In genomic region chr9:121350993-121351561, GRCh38 we compare ENCODE assay signal across 9 cellular contexts. TPM values are rescaled to one million over a fixed set of nuclear protein-coding genes. Genes with fewer than 3 reads are reported as not detected.
DNase-seq lines count a peak whose midpoint lies in the region; ATAC-seq and TF ChIP-seq lines count a peak whose summit lies in the region.
"Had no signal": no experiment of that assay in that cellular context is flagged by ENCODE, and none has a peak within 500 bp of the region (broad histone marks: within the 10 kb centered on the region; RNA-seq: fewer than 3 reads in every experiment).

No MANE protein-coding gene starts in this region.

- TF ChIP-seq CTCF in BE2C (IDR thresholded peaks at IDR 0.05; ENCODE audit: low read depth, low read length): no peak

- DNase-seq in BE2C: peak; percentile 52
- peak; percentile 70 for DNase-seq in NCI-H2107 treated with DMSO at 0.1 percent for 48 hours (lab: John Stamatoyannopoulos, UW; ENCODE audit: unreplicated experiment)
- peak; percentile 91 to 93 for DNase-seq in lung microvascular endothelial cell (ENCODE audit: low read depth in 2 of 2)
- DNase-seq in activated gamma-delta T cell treated with Interleukin-2 at 50 U/mL for 16 hours: no peak
- no peak for DNase-seq in stimulated activated CD4-positive, alpha-beta T cell treated with anti-CD3 and anti-CD28 coated beads, Interleukin-1b, Interleukin-23, amount 100 ng/mL, for 48 hours
- DNase-seq in NCI-H526 treated with DMSO at 0.1 percent for 48 hours (lab: John Stamatoyannopoulos, UW): no peak

- ATAC-seq in HG02610 (IDR thresholded peaks at IDR 0.05; ENCODE audit: unreplicated experiment): no peak
- ATAC-seq: activated T-cell treated with anti-CD3 and anti-CD28 coated beads, Interleukin-2, amount 50 U/mL, for 72 hours had no signal

- no peaks in the 10 kb centered on the region for H3K27me3 ChIP-seq in BE2C

- H3K27ac ChIP-seq in cingulate gyrus (ENCODE audit: low read depth, low read length): peak overlapping the region; percentile 78

- peaks cover 8% of the 10 kb centered on the region for H3K4me1 ChIP-seq in BE2C

- H3K36me3 ChIP-seq in BE2C: peaks cover 15% of the 10 kb centered on the region

- H3K9me3 ChIP-seq in BE2C: no peaks in the 10 kb centered on the region

- no peak overlapping the region for H3K4me3 ChIP-seq in BE2C (ENCODE audit: low read depth, low read length)

RNA-seq across cellular contexts. Expression of gene STOM, which starts 19.0 kb away (rescaled TPM):
- 41.8 TPM for polyA plus RNA-seq in BE2C (2012; ENCODE audit: insufficient read depth, insufficient read length, low read depth)
- total RNA-seq in lung microvascular endothelial cell: 226 and 509 TPM in 2 replicates

Comparison
In these comparisons a context has a peak if more than half of its experiments do, and no peak if none do; other contexts are left out.
1. DNase-seq: peak in BE2C (single experiment), NCI-H2107 treated with DMSO at 0.1 percent for 48 hours (single experiment) and lung microvascular endothelial cell (2 of 2); none in activated gamma-delta T cell treated with Interleukin-2 at 50 U/mL for 16 hours (single experiment), stimulated activated CD4-positive, alpha-beta T cell treated with anti-CD3 and anti-CD28 coated beads, Interleukin-1b, Interleukin-23, amount 100 ng/mL, for 48 hours (single experiment) and NCI-H526 treated with DMSO at 0.1 percent for 48 hours (single experiment).